Comparison of ENCODE assay signal across 8 cellular contexts in the genomic region with DNA sequence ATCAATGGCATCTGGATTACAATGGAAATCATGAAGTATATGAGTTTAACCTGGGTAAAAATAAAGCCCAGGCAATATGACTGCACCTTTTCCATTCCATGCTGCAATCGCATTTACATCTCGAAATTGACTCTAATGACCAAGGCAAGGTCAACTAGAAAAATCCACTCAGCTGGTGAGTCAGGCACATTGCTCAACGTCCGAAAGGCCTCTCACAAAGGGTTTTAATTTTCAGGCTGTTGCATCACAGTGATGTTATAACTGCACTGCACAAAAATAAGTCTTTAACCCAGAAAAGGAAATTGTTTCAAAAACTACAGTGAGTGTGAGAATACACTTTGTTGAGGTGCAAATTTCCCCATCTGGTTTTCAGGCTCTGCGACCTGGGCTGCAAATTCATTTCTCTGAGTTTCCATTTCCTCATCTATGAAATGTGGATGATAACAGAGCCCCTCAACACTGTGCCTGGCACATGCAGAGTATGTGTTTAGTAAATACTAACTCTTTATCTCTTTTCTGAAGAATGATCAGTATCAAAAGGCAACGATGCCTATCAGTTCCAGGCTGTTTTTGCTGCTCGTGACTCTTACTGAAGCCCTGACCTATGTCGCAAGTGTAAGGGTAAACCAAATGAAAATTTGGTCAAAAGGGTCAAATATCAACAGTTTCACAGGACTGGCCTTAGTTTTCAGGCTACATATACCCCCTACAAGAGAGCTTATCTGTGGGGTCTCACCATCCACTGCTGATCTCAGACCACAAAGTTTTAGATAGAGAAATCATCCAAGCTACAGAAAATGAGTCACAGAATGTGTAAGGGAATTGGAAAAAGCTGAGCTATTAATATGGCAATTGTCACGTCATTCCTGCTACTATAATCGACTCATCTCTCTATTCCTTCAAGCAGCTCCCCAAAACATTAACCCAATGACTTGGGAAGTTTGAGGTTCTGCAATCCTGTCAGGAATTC. TPM values are rescaled to one million over a fixed set of nuclear protein-coding genes. Genes with fewer than 3 reads are reported as not detected.
DNase-seq lines count a peak whose midpoint lies in the region; TF ChIP-seq lines count a peak whose summit lies in the region.

No MANE protein-coding gene starts in this region.

- peaks cover 17% of the 10 kb centered on the region for H3K9me3 Mint-ChIP-seq in glutamatergic neuron (ENCODE audit: unreplicated experiment)

- no peak for TF ChIP-seq POLR2A in spleen (IDR thresholded peaks at IDR 0.05)

- H3K9ac ChIP-seq in Karpas-422 (ENCODE audit: low read length) = no peak overlapping the region

- no peak overlapping the region for H3K4me2 ChIP-seq in Karpas-422 (ENCODE audit: low read depth, low read length, poor library complexity, severe bottlenecking)

- TF ChIP-seq CTCF in WI38 (IDR thresholded peaks at IDR 0.05; ENCODE audit: low read depth, low read length) = no peak
- TF ChIP-seq CTCF in glutamatergic neuron (IDR thresholded peaks at IDR 0.05; ENCODE audit: partially characterized antibody, unreplicated experiment) = no peak
- no peak for TF ChIP-seq CTCF in spleen (IDR thresholded peaks at IDR 0.05 in 8 of 11, conservative IDR thresholded peaks at IDR 0.05 in 3 of 11)

- no peaks in the 10 kb centered on the region for H3K9me2 ChIP-seq in Karpas-422 (replicated peaks; ENCODE audit: insufficient read depth, low read length)

- peaks cover 0 to 41% (median 13%) of the 10 kb centered on the region in 7 donors for H3K27me3 ChIP-seq in spleen (replicated peaks in 1 of 7)
- H3K27me3 ChIP-seq in Karpas-422 (ENCODE audit: low read length) = 0 out of 2 replicates have a peak, but pooled peaks cover 9% of the 10 kb centered on the region

- H3K4me1 Mint-ChIP-seq in glutamatergic neuron (ENCODE audit: low read depth, unreplicated experiment) = peaks cover 41% of the 10 kb centered on the region

- H4K20me1 ChIP-seq in Karpas-422 (ENCODE audit: insufficient read depth, low read depth, low read length) = peaks cover 57% of the 10 kb centered on the region

- H3K9me3 ChIP-seq in spleen (no peaks in the 10 kb centered on the region), Karpas-422 (ENCODE audit: low read length) (no peaks in the 10 kb centered on the region)

- WGBS in spleen, 5 donors = 46 to 74% (median 59%) methylated on average over 10 of the region's 10 CpGs

- peak in 2 of 3 donors; percentile 45 to 53 for DNase-seq in stimulated activated CD4-positive, alpha-beta T cell treated with anti-CD3 and anti-CD28 coated beads, Interleukin-12 subunit alpha, Interleukin-12 subunit beta, amount 100 ng/mL, for 48 hours (ENCODE audit: low read depth in 2 of 3, low spot score in 1 of 3)
- no peak for DNase-seq in stimulated activated CD4-positive, alpha-beta T cell treated with anti-CD3 and anti-CD28 coated beads, Interleukin-2, amount 100 ng/mL, for 48 hours
- no peak for DNase-seq in glutamatergic neuron
- DNase-seq in spleen = no peak
- DNase-seq in NCI-H2081 (lab: John Stamatoyannopoulos, UW) = no peak
- no peak for DNase-seq in NCI-H1694 (lab: John Stamatoyannopoulos, UW)
- no peak for DNase-seq in Karpas-422

- H3K4me3 Mint-ChIP-seq in glutamatergic neuron (ENCODE audit: unreplicated experiment) = peak overlapping the region; percentile 58

- intact Hi-C loops in spleen (cut with DNase I; ENCODE audit: low total_unique reads) = loop anchor here (10.0 kb wide), 2 partner anchors 55 to 225 kb away; a partner anchor contains a TSS

- peaks cover 18% of the 10 kb centered on the region for H3K27me3 Mint-ChIP-seq in glutamatergic neuron (ENCODE audit: unreplicated experiment)

- peak overlapping the region; percentile 93 for H3K27ac Mint-ChIP-seq in glutamatergic neuron (ENCODE audit: unreplicated experiment)

- H3K4me1 ChIP-seq in spleen = peaks cover 10 to 93% (median 43%) of the 10 kb centered on the region in 6 donors
- peaks cover 23% of the 10 kb centered on the region for H3K4me1 ChIP-seq in Karpas-422 (ENCODE audit: low read length)

- H3K27ac ChIP-seq in spleen (peak overlapping the region in 7 of 8 donors; percentile 58 to 96 (median 91)), Karpas-422 (ENCODE audit: low read length) (no peak overlapping the region)

- H3K36me3 ChIP-seq in spleen (no peaks in the 10 kb centered on the region), Karpas-422 (ENCODE audit: insufficient read depth, low read length) (no peaks in the 10 kb centered on the region)

- H3K4me3 ChIP-seq in WI38 (ENCODE audit: low read depth, low read length) (peak overlapping the region; percentile 77), spleen (peak overlapping the region in 1 of 8 donors; percentile 74), Karpas-422 (ENCODE audit: low read length) (no peak overlapping the region)

- H3K36me3 Mint-ChIP-seq in glutamatergic neuron (ENCODE audit: unreplicated experiment) = peaks cover 5% of the 10 kb centered on the region

- H3K79me2 ChIP-seq in Karpas-422 (ENCODE audit: low read length) = 0 out of 2 replicates have a peak, but pooled peaks cover 7% of the 10 kb centered on the region

- no peak overlapping the region for H2AFZ ChIP-seq in Karpas-422 (ENCODE audit: low read length)

RNA-seq across cellular contexts. Expression of a gene that starts 4.1 kb away (rescaled TPM):
- total RNA-seq in glutamatergic neuron (ENCODE audit: unreplicated experiment) (32.4 TPM), spleen (10 to 100 TPM; 15.5 to 41.9 (median 21.1) TPM)
- 1 to 10 TPM; 4.7 to 8.6 (median 7.4) TPM for polyA plus RNA-seq in spleen
- 1.9 and 4.1 TPM in 2 replicates for total RNA-seq in Karpas-422 (2014; rRNA removed; shearing (Covaris generic); ENCODE audit: low replicate concordance)

RNA-seq across cellular contexts. Expression of a gene that starts 57.8 kb away (rescaled TPM):
- total RNA-seq in glutamatergic neuron (ENCODE audit: unreplicated experiment) (28.5 TPM), spleen (10 to 100 TPM; 16.3 to 37.3 (median 24.1) TPM)
- 10 to 100 TPM in 2 of 3 donors, 1 to 10 TPM in 1; 9.4 to 13.9 (median 11.6) TPM for polyA plus RNA-seq in spleen
- 29.2 and 49.6 TPM in 2 replicates for total RNA-seq in Karpas-422 (2014; rRNA removed; shearing (Covaris generic); ENCODE audit: low replicate concordance)

Comparison
In these comparisons a context has a peak if more than half of its experiments do, and no peak if none do; other contexts are left out.
1. DNase-seq: peak in stimulated activated CD4-positive, alpha-beta T cell treated with anti-CD3 and anti-CD28 coated beads, Interleukin-12 subunit alpha, Interleukin-12 subunit beta, amount 100 ng/mL, for 48 hours (2 of 3); none in stimulated activated CD4-positive, alpha-beta T cell treated with anti-CD3 and anti-CD28 coated beads, Interleukin-2, amount 100 ng/mL, for 48 hours (0 of 2), glutamatergic neuron (single experiment), spleen (single experiment), NCI-H2081 (0 of 2), NCI-H1694 (single experiment) and Karpas-422 (single experiment).